In the genomic region with DNA sequence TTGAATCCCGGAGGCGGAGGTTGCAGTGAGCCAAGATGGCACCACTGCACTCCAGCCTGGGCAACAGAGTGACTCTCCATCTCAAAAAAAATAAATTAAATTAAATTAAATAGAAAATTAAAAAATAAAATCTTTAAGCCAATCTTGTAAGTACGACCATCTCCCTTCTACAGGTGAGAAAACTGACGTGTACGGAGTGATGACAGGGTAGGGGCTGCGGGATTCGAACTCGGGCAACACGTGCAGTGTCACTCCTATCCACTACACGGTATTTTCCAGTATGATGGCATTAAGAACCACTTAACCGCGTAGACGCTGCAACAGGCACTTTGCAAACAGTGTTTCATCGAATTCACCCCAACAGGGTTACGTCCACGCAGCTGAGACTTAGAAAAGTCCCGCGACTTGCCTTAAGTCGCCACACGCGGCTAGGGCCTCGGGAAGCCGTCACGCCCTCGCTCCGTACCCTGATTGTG, we compare ENCODE assay signal across 8 cellular contexts. TPM values are rescaled to one million over a fixed set of nuclear protein-coding genes. Genes with fewer than 3 reads are reported as not detected.
A peak's percentile ranks its signal among the peaks of the same experiment; 100 is the strongest.
DNase-seq lines count a peak whose midpoint lies in the region; ATAC-seq and TF ChIP-seq lines count a peak whose summit lies in the region.

No MANE protein-coding gene starts in this region.

- H3K4me3 ChIP-seq in right atrium auricular region (peak overlapping the region; percentile 90 to 98), skin epidermis (peak overlapping the region; percentile 87 to 100 (median 97))

- TF ChIP-seq RAD21 in Ishikawa (IDR thresholded peaks at IDR 0.05; ENCODE audit: low read depth), result no peak

- no peaks in the 10 kb centered on the region for H3K9me3 Mint-ChIP-seq in CD4-positive, alpha-beta T cell
- no peaks in the 10 kb centered on the region for H3K9me3 Mint-ChIP-seq in activated naive CD4-positive, alpha-beta T cell treated with anti-CD3 and anti-CD28 coated beads, Interleukin-2, amount 10 ng/mL, durations not matched to agents 7 days and 5 days

- H3K27me3 ChIP-seq in CD4-positive, alpha-beta T cell (ENCODE audit: control insufficient read depth, insufficient read depth, low read length), result no peaks in the 10 kb centered on the region
- no peaks in the 10 kb centered on the region for H3K27me3 ChIP-seq in right atrium auricular region

- no peaks in the 10 kb centered on the region for H3K36me3 ChIP-seq in right atrium auricular region

- peak overlapping the region; percentile 84 for H3K27ac Mint-ChIP-seq in CD4-positive, alpha-beta T cell
- H3K27ac Mint-ChIP-seq in activated naive CD4-positive, alpha-beta T cell treated with anti-CD3 and anti-CD28 coated beads, Interleukin-2, amount 10 ng/mL, durations not matched to agents 7 days and 5 days, result peak overlapping the region; percentile 89

- peaks cover 0 to 9% of the 10 kb centered on the region in 2 donors for H3K4me1 ChIP-seq in right atrium auricular region

- no peaks in the 10 kb centered on the region for H3K9me3 ChIP-seq in CD4-positive, alpha-beta T cell (ENCODE audit: control insufficient read depth, low read length)
- no peaks in the 10 kb centered on the region for H3K9me3 ChIP-seq in right atrium auricular region

- POLR2A ChIA-PET in CD4-positive, alpha-beta T cell (lab: Charles Lee), result interaction anchor here (0.8 to 2.2 kb wide), 16 partner anchors 12 to 664 kb away, joined by 3 to 17 read pairs (median 6); partner anchors contain the start of genes GABARAPL2, KARS1, MLKL and RFWD3

- H3K36me3 Mint-ChIP-seq in CD4-positive, alpha-beta T cell (ENCODE audit: low read depth), result peaks cover 5% of the 10 kb centered on the region
- no peaks in the 10 kb centered on the region for H3K36me3 Mint-ChIP-seq in activated naive CD4-positive, alpha-beta T cell treated with anti-CD3 and anti-CD28 coated beads, Interleukin-2, amount 10 ng/mL, durations not matched to agents 7 days and 5 days

- TF ChIP-seq EP300 in Ishikawa (IDR thresholded peaks at IDR 0.05; ENCODE audit: borderline replicate concordance), result no peak

- peak overlapping the region; percentile 44 for H3K27ac ChIP-seq in CD4-positive, alpha-beta T cell (ENCODE audit: low read depth, low read length)
- H3K27ac ChIP-seq in right atrium auricular region (peak overlapping the region; percentile 84 to 88), skin epidermis (peak overlapping the region; percentile 64 to 96 (median 87))

- H3K4me1 Mint-ChIP-seq in CD4-positive, alpha-beta T cell (ENCODE audit: low read depth), result peaks cover 23% of the 10 kb centered on the region
- H3K4me1 Mint-ChIP-seq in activated naive CD4-positive, alpha-beta T cell treated with anti-CD3 and anti-CD28 coated beads, Interleukin-2, amount 10 ng/mL, durations not matched to agents 7 days and 5 days, result peaks cover 17% of the 10 kb centered on the region

- no peak for TF ChIP-seq CTCF in CD4-positive, alpha-beta T cell (IDR thresholded peaks at IDR 0.05)
- no peak for TF ChIP-seq CTCF in right atrium auricular region (IDR thresholded peaks at IDR 0.05)

- H3K4me3 Mint-ChIP-seq in CD4-positive, alpha-beta T cell, result peak overlapping the region; percentile 96
- peak overlapping the region; percentile 94 for H3K4me3 Mint-ChIP-seq in activated naive CD4-positive, alpha-beta T cell treated with anti-CD3 and anti-CD28 coated beads, Interleukin-2, amount 10 ng/mL, durations not matched to agents 7 days and 5 days

- CTCF ChIA-PET in CD4-positive, alpha-beta T cell (lab: Charles Lee), result interaction anchor here (2.4 to 2.8 kb wide), 3 partner anchors 14 to 127 kb away, joined by 6 to 16 read pairs (median 15); partner anchors contain the start of gene ZNRF1
- CTCF ChIA-PET in activated naive CD4-positive, alpha-beta T cell treated with anti-CD3 and anti-CD28 coated beads, Interleukin-2, amount 10 ng/mL, durations not matched to agents 7 days and 5 days (lab: Charles Lee), result interaction anchor here (1.8 to 3.2 kb wide), 2 partner anchors 14 to 127 kb away, joined by 7 to 19 read pairs; partner anchors contain the start of gene ZNRF1

- intact Hi-C loops in CD4-positive, alpha-beta T cell (cut with DNase I, micrococcal nuclease), result loop anchor here (2.0 to 10.0 kb wide), 4 partner anchors 15 to 641 kb away; partner anchors contain the start of genes ADAT1 (in 2 of the 2), MLKL (in 2 of the 2), CFDP1 (in 1 of the 2) and ZNRF1 (in 1 of the 2)
- intact Hi-C loops in head of caudate nucleus (cut with DNase I), result no loop called here

- ATAC-seq in CD4-positive, alpha-beta T cell (ENCODE audit: poor library complexity), result no peak
- ATAC-seq in HG03521 (IDR thresholded peaks at IDR 0.05; ENCODE audit: unreplicated experiment), result no peak

- H3K27me3 Mint-ChIP-seq in CD4-positive, alpha-beta T cell, result no peaks in the 10 kb centered on the region
- peaks cover 1% of the 10 kb centered on the region for H3K27me3 Mint-ChIP-seq in activated naive CD4-positive, alpha-beta T cell treated with anti-CD3 and anti-CD28 coated beads, Interleukin-2, amount 10 ng/mL, durations not matched to agents 7 days and 5 days

- peak in 2 of 10 experiments; percentile 7 to 15 for DNase-seq in CD4-positive, alpha-beta T cell
- DNase-seq in activated naive CD4-positive, alpha-beta T cell treated with anti-CD3 and anti-CD28 coated beads, Interleukin-2, amount 10 ng/mL, durations not matched to agents 7 days and 5 days, result no peak
- DNase-seq in right atrium auricular region (ENCODE audit: low spot score) (no peak), COLO829 (ENCODE audit: low spot score) (no peak), head of caudate nucleus (no peak)

TF ChIP-seq in Ishikawa, 13 proteins besides CTCF, POLR2A, EP300 and RAD21:
- TF ChIP-seq CEBPB (IDR thresholded peaks at IDR 0.05), result no peak
- TF ChIP-seq, protein P1, sequence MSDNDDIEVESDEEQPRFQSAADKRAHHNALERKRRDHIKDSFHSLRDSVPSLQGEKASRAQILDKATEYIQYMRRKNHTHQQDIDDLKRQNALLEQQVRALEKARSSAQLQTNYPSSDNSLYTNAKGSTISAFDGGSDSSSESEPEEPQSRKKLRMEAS (IDR thresholded peaks at IDR 0.05), result peak; percentile 25; the same call in 1 of the 2 replicates

RNA-seq across cellular contexts. Expression of gene WDR59, which starts 0.7 kb away (rescaled TPM):
- 10 to 100 TPM; 60.2 to 67.2 TPM for total RNA-seq in CD4-positive, alpha-beta T cell
- total RNA-seq in right atrium auricular region, result 10 to 100 TPM; 12.5 to 18.0 TPM

RNA-seq across cellular contexts. Expression of gene ZNRF1, which starts 14.6 kb away (rescaled TPM):
- total RNA-seq in CD4-positive, alpha-beta T cell, result 1 to 10 TPM; 2.8 to 4.0 TPM
- 10 to 100 TPM; 15.3 to 19.8 TPM for total RNA-seq in right atrium auricular region
